ENCODE assay signal across 2 cellular contexts in the genomic region with DNA sequence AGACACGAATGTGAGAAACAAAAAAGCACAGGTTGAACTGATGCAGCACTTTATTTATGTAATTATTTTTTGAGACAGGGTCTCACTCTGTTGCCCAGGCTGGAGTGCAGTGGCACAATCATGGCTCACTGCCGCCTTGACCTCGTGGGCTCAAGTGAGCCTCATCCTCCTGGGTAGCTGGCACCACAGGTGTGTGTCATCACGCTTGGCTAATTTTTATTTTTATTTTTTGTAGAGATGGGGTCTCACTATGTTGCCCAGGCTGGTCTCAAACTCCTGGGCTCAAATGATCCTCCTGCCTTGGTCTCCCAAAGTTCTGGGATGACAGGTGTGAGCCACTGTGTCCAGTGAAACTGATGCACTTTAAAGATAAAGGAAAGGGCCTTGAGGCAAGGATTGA. TPM values are rescaled to one million over a fixed set of nuclear protein-coding genes. Genes with fewer than 3 reads are reported as not detected.
"Had no signal": no experiment of that assay in that cellular context is flagged by ENCODE, and none has a peak within 500 bp of the region (broad histone marks: within the 10 kb centered on the region; RNA-seq: fewer than 3 reads in every experiment).

No MANE protein-coding gene starts in this region.

RNA-seq across cellular contexts. Expression of a gene that starts 17.5 kb away (rescaled TPM):
- total RNA-seq: gastrocnemius medialis, left ventricle myocardium superior had no signal
